In the genomic region with DNA sequence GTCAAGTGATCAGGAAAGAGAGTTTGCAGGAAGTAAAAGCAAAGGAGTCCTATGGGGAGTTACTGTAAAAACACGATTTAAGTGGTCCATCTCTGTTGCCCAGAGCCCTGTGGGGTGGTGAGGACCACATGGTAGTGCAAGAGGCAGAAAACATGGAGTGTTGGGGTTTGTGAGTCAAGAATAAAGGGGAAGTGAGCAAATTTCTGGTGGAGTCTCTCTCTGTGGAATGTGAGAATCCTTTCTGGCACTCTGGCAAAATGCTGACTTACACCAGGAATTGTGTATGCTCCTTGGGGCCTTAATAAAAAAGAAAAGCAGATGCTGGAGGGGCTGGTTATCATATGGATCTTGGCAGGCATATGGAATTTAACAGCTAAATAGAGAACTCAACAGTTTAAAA, we compare ENCODE assay signal across 21 cellular contexts.
DNase-seq lines count a peak whose midpoint lies in the region; TF ChIP-seq lines count a peak whose summit lies in the region.
"Had no signal": no experiment of that assay in that cellular context is flagged by ENCODE, and none has a peak within 500 bp of the region (broad histone marks: within the 10 kb centered on the region; RNA-seq: fewer than 3 reads in every experiment).

No MANE protein-coding gene starts in this region.

- no peak overlapping the region for H3K9ac ChIP-seq in GM23248

- H3K4me1 ChIP-seq in GM23248 (ENCODE audit: insufficient read depth) (peaks cover 43% of the 10 kb centered on the region), transverse colon (no peaks in the 10 kb centered on the region)

- no peak for TF ChIP-seq EP300 in transverse colon (IDR thresholded peaks at IDR 0.05; ENCODE audit: low read depth)

- peaks cover 36% of the 10 kb centered on the region for H3F3A ChIP-seq in GM23248 (ENCODE audit: insufficient read depth)

- H3K4me2 ChIP-seq in GM23248 (ENCODE audit: unreplicated experiment) = no peak overlapping the region
- H3K4me2 ChIP-seq: A549, PC-9 had no signal

- TF ChIP-seq CTCF in fibroblast of the aortic adventitia (IDR thresholded peaks at IDR 0.05; ENCODE audit: insufficient read depth, low read length) = no peak
- no peak for TF ChIP-seq CTCF in transverse colon (IDR thresholded peaks at IDR 0.05)

- H4K20me1 ChIP-seq in GM23248 (ENCODE audit: insufficient read depth) = no peaks in the 10 kb centered on the region

- WGBS in GM23248 (ENCODE audit: low coverage in 1 of 2, low lambda C conversion rate in 2 of 2, missing lambda C conversion rate in 2 of 2), 2 experiments = 91 to 94% methylated on average over 1 of the region's 1 CpG
- 63 to 68% methylated on average over 1 of the region's 1 CpG for WGBS in transverse colon (ENCODE audit: low coverage in 1 of 2), 2 donors

- no peak overlapping the region for H3K27ac ChIP-seq in GM23248
- no peak overlapping the region for H3K27ac ChIP-seq in transverse colon
- H3K27ac ChIP-seq: A549, PC-9, RWPE1 had no signal

- H3K36me3 ChIP-seq in GM23248 (ENCODE audit: low read depth) (no peaks in the 10 kb centered on the region), transverse colon (no peaks in the 10 kb centered on the region)
- H3K36me3 ChIP-seq: MG63 had no signal

- H2AFZ ChIP-seq in GM23248 = peak overlapping the region; percentile 31; the same call in 1 of the 2 replicates
- H2AFZ ChIP-seq: PC-9 had no signal

- DNase-seq in AG08395 (ENCODE audit: low spot score) (peak; percentile 21), GM23248 (peak; percentile 42), SK-N-DZ (ENCODE audit: low spot score) (peak; percentile 40), fibroblast of the aortic adventitia (ENCODE audit: low read depth) (peak; percentile 25), transverse colon (no peak), ACHN (no peak), iPS-NIHi7 (ENCODE audit: extremely low spot score) (no peak)
- DNase-seq: GDM1, H9, Kasumi-1, MG63, NCI-H1105 treated with DMSO at 0.1 percent for 48 hours, NCI-H1694 treated with DMSO at 0.1 percent for 48 hours, NCI-H2107, NCI-H2227 treated with DMSO at 0.1 percent for 48 hours, NCI-H510A treated with DMSO at 0.1 percent for 48 hours, NCI-H774, PC-9, SIG-M5 had no signal

- no peaks in the 10 kb centered on the region for H3K9me2 ChIP-seq in GM23248 (ENCODE audit: insufficient read depth)

- in situ Hi-C loops in GM23248 (cut with MboI) (loop anchor here (10.0 kb wide), 1 partner anchor 741 kb away; no protein-coding TSS in a partner anchor), transverse colon (cut with MboI; ENCODE audit: low pct_ligation_motif_present in 1 of 4, low pct_unique_long_range_greater_than_20kb in 1 of 4, low sequenced_read_pairs in 3 of 4) (loop anchor here in 1 of 4 donors (10.0 kb wide), 1 partner anchor 1181 kb away; no protein-coding TSS in a partner anchor), ACHN (cut with HindIII; ENCODE audit: low pct_ligation_motif_present, low pct_unique_long_range_greater_than_20kb, low sequenced_read_pairs) (loop anchor here (25.0 kb wide), 1 partner anchor 734 kb away; no protein-coding TSS in a partner anchor)

- H3K27me3 ChIP-seq in GM23248 (replicated peaks; ENCODE audit: insufficient read depth) (no peaks in the 10 kb centered on the region), transverse colon (no peaks in the 10 kb centered on the region)
- H3K27me3 ChIP-seq: MG63 had no signal

- H3K4me3 ChIP-seq in GM23248 (no peak overlapping the region), fibroblast of the aortic adventitia (ENCODE audit: low read depth, low read length) (no peak overlapping the region), transverse colon (no peak overlapping the region)
- H3K4me3 ChIP-seq: A549, MG63, PC-9 had no signal

- no peaks in the 10 kb centered on the region for H3K9me3 ChIP-seq in GM23248 (ENCODE audit: low read depth)
- H3K9me3 ChIP-seq in transverse colon = no peaks in the 10 kb centered on the region
- H3K9me3 ChIP-seq: A549, MG63 had no signal

- TF ChIP-seq POLR2A in transverse colon (IDR thresholded peaks at IDR 0.05) = no peak

- intact Hi-C loops in transverse colon (cut with DNase I; ENCODE audit: low total_unique reads) = loop anchor here (5.0 kb wide), 1 partner anchor 1221 kb away; no protein-coding TSS in a partner anchor

- H3K79me2 ChIP-seq in GM23248 (ENCODE audit: insufficient read depth) = no peaks in the 10 kb centered on the region

Comparison
In these comparisons a context has a peak if more than half of its experiments do, and no peak if none do; other contexts are left out.
1. DNase-seq: peak in AG08395 (single experiment), GM23248 (single experiment), SK-N-DZ (single experiment) and fibroblast of the aortic adventitia (single experiment); none in transverse colon (single experiment), ACHN (single experiment) and iPS-NIHi7 (single experiment).